Comparison of ENCODE assay signal across 1 cellular context in genomic region chr10:133299738-133300137, GRCh38.
TF ChIP-seq lines count a peak whose summit lies in the region.

No MANE protein-coding gene starts in this region.

TF ChIP-seq in GM23338, 12 proteins besides CTCF, POLR2A, EP300 and RAD21:
- TF ChIP-seq ZNF462 (CRISPR knock-in tag; IDR thresholded peaks at IDR 0.05) = no peak
- no peak for TF ChIP-seq EZH2phosphoT487 (IDR thresholded peaks at IDR 0.05; ENCODE audit: unreplicated experiment)
- TF ChIP-seq ZNF331 (CRISPR knock-in tag; IDR thresholded peaks at IDR 0.05; ENCODE audit: low read depth) = no peak
- no peak for TF ChIP-seq EZH2 (IDR thresholded peaks at IDR 0.05; ENCODE audit: low read depth, unreplicated experiment)
- TF ChIP-seq ETS1 (IDR thresholded peaks at IDR 0.05) = no peak
- no peak for TF ChIP-seq ZNF114 (CRISPR knock-in tag; IDR thresholded peaks at IDR 0.05)
- no peak for TF ChIP-seq NANOG (IDR thresholded peaks at IDR 0.05; ENCODE audit: borderline replicate concordance)
- no peak for TF ChIP-seq CREB1 (CRISPR knock-in tag; IDR thresholded peaks at IDR 0.05; ENCODE audit: low read depth)
- TF ChIP-seq STAT1 (IDR thresholded peaks at IDR 0.05; ENCODE audit: unreplicated experiment) = no peak
- TF ChIP-seq REST (IDR thresholded peaks at IDR 0.05; ENCODE audit: unreplicated experiment) = no peak
- TF ChIP-seq POLR2AphosphoS5 (IDR thresholded peaks at IDR 0.05; ENCODE audit: low read depth) = no peak
- no peak for TF ChIP-seq JUNB (IDR thresholded peaks at IDR 0.05; ENCODE audit: unreplicated experiment)
TF ChIP-seq in GM23338: peak in this region for 0.
